8 cellular contexts compared by ENCODE assay signal in genomic region chr14:73058923-73059311, GRCh38. TPM values are rescaled to one million over a fixed set of nuclear protein-coding genes. Genes with fewer than 3 reads are reported as not detected.
DNase-seq lines count a peak whose midpoint lies in the region; ATAC-seq, FAIRE-seq and TF ChIP-seq lines count a peak whose summit lies in the region.
"Had no signal": no experiment of that assay in that cellular context is flagged by ENCODE, and none has a peak within 500 bp of the region (broad histone marks: within the 10 kb centered on the region; RNA-seq: fewer than 3 reads in every experiment).

No MANE protein-coding gene starts in this region.

- TF ChIP-seq POLR2A in GM12878 (IDR thresholded peaks at IDR 0.05; ENCODE audit: low read depth, low read length), result no peak
- no peak for TF ChIP-seq POLR2A in testis (IDR thresholded peaks at IDR 0.05)

- H3K79me2 ChIP-seq in Loucy (ENCODE audit: insufficient read depth, low read length), result peaks cover 53% of the 10 kb centered on the region
- peaks cover 55% of the 10 kb centered on the region for H3K79me2 ChIP-seq in GM12878 (ENCODE audit: control insufficient read depth, insufficient read depth, low read length)

- H3K4me3 ChIP-seq in Loucy (ENCODE audit: low read length, poor library complexity, severe bottlenecking) (peak overlapping the region; percentile 83), GM12878 (peak overlapping the region; percentile 84), testis (peak overlapping the region; percentile 77 to 98)

- H3K27ac Mint-ChIP-seq in progenitor cell of endocrine pancreas, result no peak overlapping the region
- H3K27ac Mint-ChIP-seq: activated naive CD8-positive, alpha-beta T cell treated with anti-CD3 and anti-CD28 coated beads, Interleukin-2, amount 10 ng/mL, durations not matched to agents 7 days and 5 days had no signal

- no peak overlapping the region for H3K4me3 Mint-ChIP-seq in progenitor cell of endocrine pancreas (ENCODE audit: low read depth)
- H3K4me3 Mint-ChIP-seq: activated naive CD8-positive, alpha-beta T cell treated with anti-CD3 and anti-CD28 coated beads, Interleukin-2, amount 10 ng/mL, durations not matched to agents 7 days and 5 days had no signal

- H3K9ac ChIP-seq in Loucy (ENCODE audit: low read depth, low read length, poor library complexity, severe bottlenecking) (peak overlapping the region; percentile 91), GM12878 (ENCODE audit: control insufficient read depth, insufficient read depth, low read length) (peak overlapping the region; percentile 98)

- WGBS in GM12878 (ENCODE audit: insufficient coverage, insufficient replicate concordance, low lambda C conversion rate, missing lambda C conversion rate), result 1% methylated on average over 18 of the region's 18 CpGs
- WGBS in testis, 2 donors, result 0% methylated on average over 18 of the region's 18 CpGs

- peaks cover 7% of the 10 kb centered on the region for H3K36me3 Mint-ChIP-seq in progenitor cell of endocrine pancreas (ENCODE audit: insufficient read depth)

- in situ Hi-C loops in GM12878 (cut with MboI), result no loop called here

- H3K27me3 Mint-ChIP-seq in progenitor cell of endocrine pancreas, result no peaks in the 10 kb centered on the region
- H3K27me3 Mint-ChIP-seq: activated naive CD8-positive, alpha-beta T cell treated with anti-CD3 and anti-CD28 coated beads, Interleukin-2, amount 10 ng/mL, durations not matched to agents 7 days and 5 days had no signal

- DNase-seq in ELF-1 (ENCODE audit: low read depth, low spot score) (peak; percentile 56), GM12878 (ENCODE audit: low read depth, low spot score) (no peak), islet precursor cell (peak; percentile 57), testis (peak; percentile 50), progenitor cell of endocrine pancreas (ENCODE audit: low spot score, unreplicated experiment) (no peak)

- H3K36me3 ChIP-seq in Loucy (ENCODE audit: insufficient read depth, low read length), result peaks cover 4% of the 10 kb centered on the region; the same call in 1 of the 2 replicates
- peaks cover 0 to 5% of the 10 kb centered on the region in 2 experiments; a peak in 1 of 4 replicates for H3K36me3 ChIP-seq in GM12878 (ENCODE audit: control insufficient read depth in 2 of 2, insufficient read depth in 2 of 2, low read length in 1 of 2)
- no peaks in the 10 kb centered on the region for H3K36me3 ChIP-seq in testis (ENCODE audit: low read depth, missing control alignments)

- H4K20me1 ChIP-seq in Loucy (ENCODE audit: insufficient read depth, low read length, poor library complexity, severe bottlenecking), result peaks cover 46% of the 10 kb centered on the region
- H4K20me1 ChIP-seq in GM12878 (ENCODE audit: control insufficient read depth, insufficient read depth), result no peaks in the 10 kb centered on the region; the same call in 1 of the 2 replicates

- CTCF ChIA-PET in GM12878 (lab: Yijun Ruan, JAX), result interaction anchor here (0.6 to 1.8 kb wide), 7 partner anchors 11 to 978 kb away, joined by 3 to 8 read pairs (median 3); no protein-coding TSS in a partner anchor

- TF ChIP-seq EP300 in GM12878 (IDR thresholded peaks at IDR 0.05; ENCODE audit: borderline replicate concordance in 1 of 2, control insufficient read depth in 1 of 2, low read depth in 2 of 2, low read length in 2 of 2), result no peak

- H3K27me3 ChIP-seq in Loucy (ENCODE audit: insufficient read depth, low read length, poor library complexity, severe bottlenecking) (no peaks in the 10 kb centered on the region), GM12878 (replicated peaks in 1 of 2; ENCODE audit: control insufficient read depth in 2 of 2, insufficient read depth in 2 of 2, low read length in 1 of 2) (no peaks in the 10 kb centered on the region), testis (no peaks in the 10 kb centered on the region)

- H3K4me2 ChIP-seq in Loucy (ENCODE audit: low read depth, low read length, poor library complexity, severe bottlenecking) (peak overlapping the region; percentile 70), GM12878 (ENCODE audit: control insufficient read depth, insufficient read depth) (peak overlapping the region; percentile 71; the same call in 1 of the 2 replicates)

- H3K27ac ChIP-seq in GM12878 (ENCODE audit: control insufficient read depth, insufficient read depth) (peak overlapping the region; percentile 89), testis (peak overlapping the region; percentile 95 to 96)

- POLR2A ChIA-PET in GM12878 (lab: Charles Lee), result interaction anchor here (0.6 to 2.2 kb wide), 7 partner anchors 12 to 585 kb away, joined by 3 to 12 read pairs (median 3); partner anchors contain the start of gene ZFYVE1

- no peaks in the 10 kb centered on the region for H3K9me2 ChIP-seq in Loucy (replicated peaks; ENCODE audit: low read depth, low read length)

- H3F3A ChIP-seq in Loucy (ENCODE audit: low read depth), result no peaks in the 10 kb centered on the region

- RAD21 ChIA-PET in GM12878 (lab: Charles Lee; ENCODE audit: unreplicated experiment), result interaction anchor here (0.6 to 2.3 kb wide), 13 partner anchors 9 to 398 kb away, joined by 3 to 14 read pairs (median 3); partner anchors contain the start of genes DCAF4, PSEN1 and ZFYVE1

- SMC1A ChIA-PET in GM12878 (lab: Charles Lee; ENCODE audit: uncharacterized antibody, unreplicated experiment), result interaction anchor here (0.6 to 2.1 kb wide), 15 partner anchors 9 to 545 kb away, joined by 3 to 16 read pairs (median 3); partner anchors contain the start of genes PSEN1 and ZFYVE1

- no peak for FAIRE-seq in GM12878 (lab: Jason Lieb, UNC)

- ATAC-seq in GM21737 (IDR thresholded peaks at IDR 0.05; ENCODE audit: unreplicated experiment) (peak; percentile 19), GM12878 (peak; percentile 45)

- H3K9me3 ChIP-seq in Loucy (ENCODE audit: insufficient read depth, low read depth, low read length), result no peaks in the 10 kb centered on the region
- H3K9me3 ChIP-seq in GM12878 (replicated peaks; ENCODE audit: control insufficient read depth, insufficient read depth, low read length), result no peaks in the 10 kb centered on the region
- H3K9me3 ChIP-seq in testis, result no peaks in the 10 kb centered on the region

- H3K4me1 ChIP-seq in Loucy (ENCODE audit: insufficient read depth, low read length, poor library complexity, severe bottlenecking) (peaks cover 43% of the 10 kb centered on the region), GM12878 (ENCODE audit: control insufficient read depth, insufficient read depth, low read length) (0 out of 2 replicates have a peak, but pooled peaks cover 3% of the 10 kb centered on the region), testis (peaks cover 25% of the 10 kb centered on the region)

- no peaks in the 10 kb centered on the region for H3K9me3 Mint-ChIP-seq in progenitor cell of endocrine pancreas (ENCODE audit: low read depth)
- H3K9me3 Mint-ChIP-seq: activated naive CD8-positive, alpha-beta T cell treated with anti-CD3 and anti-CD28 coated beads, Interleukin-2, amount 10 ng/mL, durations not matched to agents 7 days and 5 days had no signal

- TF ChIP-seq RAD21 in GM12878 (IDR thresholded peaks at IDR 0.05; ENCODE audit: insufficient read depth, low read depth, low read length), result no peak

- H2AFZ ChIP-seq in Loucy (ENCODE audit: low read length), result no peak overlapping the region; the same call in 1 of the 2 replicates
- H2AFZ ChIP-seq in GM12878 (ENCODE audit: control insufficient read depth, low read depth, low read length), result peak overlapping the region; percentile 89

- BruUV-seq in GM12878 (replicated peaks; lab: Mats Ljungman, UMichigan), result TSS peak; percentile 61

- no peak for TF ChIP-seq CTCF in Loucy (conservative IDR thresholded peaks at IDR 0.05; ENCODE audit: low read length)
- no peak for TF ChIP-seq CTCF in GM12878 (IDR thresholded peaks at IDR 0.05 in 2 of 3, conservative IDR thresholded peaks at IDR 0.05 in 1 of 3; ENCODE audit: control insufficient read depth in 2 of 3, extremely low read depth in 1 of 3, insufficient read depth in 1 of 3, low read depth in 3 of 3, low read length in 3 of 3)
- no peak for TF ChIP-seq CTCF in testis (IDR thresholded peaks at IDR 0.05)
- no peak for TF ChIP-seq CTCF in progenitor cell of endocrine pancreas (IDR thresholded peaks at IDR 0.05; ENCODE audit: unreplicated experiment)

- H3K4me1 Mint-ChIP-seq in progenitor cell of endocrine pancreas (ENCODE audit: low read depth), result peaks cover 17% of the 10 kb centered on the region

- intact Hi-C loops in GM12878 (cut with micrococcal nuclease; ENCODE audit: unreplicated experiment) (loop anchor here (1.0 to 5.0 kb wide), 3 partner anchors 32 to 78 kb away; partner anchors contain the start of genes PSEN1 and ZFYVE1), testis (cut with DNase I; ENCODE audit: low total_unique reads) (no loop called here)

RNA-seq across cellular contexts. Expression of gene RBM25, which starts 0.6 kb away (rescaled TPM):
- 467 and 503 TPM in 2 replicates for total RNA-seq in GM12878 (2013; cell fraction: nucleolus; rRNA removed)
- total RNA-seq in GM12878 (2014; rRNA removed) (43.4 and 46.0 TPM in 2 replicates), GM12878 (2014; rRNA removed; fragmentation: Illumina TruSeq; extraction: Trizol) (70.2 and 74.2 TPM in 2 replicates), GM12878 (2021) (78.3 and 84.6 TPM in 2 replicates), testis (100 to 1,000 TPM; 113 to 132 TPM), progenitor cell of endocrine pancreas (133 and 135 TPM in 2 replicates)
- polyA plus RNA-seq in GM12878 (2011; ENCODE audit: low read depth), result 38.6 TPM
- polyA plus RNA-seq in GM12878 (2011; rRNA removed) (77.9 and 126 TPM in 2 replicates), GM12878 (2014; fragmentation: Illumina TruSeq; extraction: Trizol) (125 and 156 TPM in 2 replicates), GM12878 (2014; fragmentation: Nextera tagmentation; extraction: Ambion mirVana) (10 to 100 TPM; 64.9 to 71.2 TPM), GM12878 (2014; rRNA removed) (56.6 and 61.5 TPM in 2 replicates), GM12878 (2016; fragmentation: Nextera tagmentation; extraction: Ambion mirVana) (10 to 100 TPM; 74.0 to 77.4 TPM), testis (ENCODE audit: insufficient read depth, low read depth, low replicate concordance) (30.6 TPM)
- polyA plus RNA-seq in GM12878 (2011; cell fraction: cytosol; rRNA removed), result 24.7 and 25.5 TPM in 2 replicates
- 228 and 235 TPM in 2 replicates for polyA plus RNA-seq in GM12878 (2011; cell fraction: nucleus; rRNA removed)
- polyA plus RNA-seq in GM12878 (2012), result 54.1 and 62.6 TPM in 2 replicates
- polyA minus RNA-seq in GM12878 (2011; rRNA and poly(A)+ RNA removed), result 33.9 and 35.2 TPM in 2 replicates
- polyA minus RNA-seq in GM12878 (2011; cell fraction: cytosol; rRNA and poly(A)+ RNA removed), result 18.6 and 21.2 TPM in 2 replicates
- polyA minus RNA-seq in GM12878 (2011; cell fraction: nucleus; rRNA and poly(A)+ RNA removed), result 97.3 and 135 TPM in 2 replicates

RNA-seq across cellular contexts. Expression of gene ZFYVE1, which starts 32.0 kb away (rescaled TPM):
- 33.4 and 34.8 TPM in 2 replicates for total RNA-seq in GM12878 (2013; cell fraction: nucleolus; rRNA removed)
- total RNA-seq in GM12878 (2014; rRNA removed) (5.5 TPM in 2 replicates), GM12878 (2014; rRNA removed; fragmentation: Illumina TruSeq; extraction: Trizol) (5.2 and 6.6 TPM in 2 replicates), GM12878 (2021) (9.6 and 10.9 TPM in 2 replicates), testis (10 to 100 TPM; 30.6 to 39.6 TPM), progenitor cell of endocrine pancreas (30.7 and 30.9 TPM in 2 replicates)
- polyA plus RNA-seq in GM12878 (2011; ENCODE audit: low read depth), result 6.2 TPM
- polyA plus RNA-seq in GM12878 (2011; rRNA removed) (8.0 and 13.3 TPM in 2 replicates), GM12878 (2014; fragmentation: Illumina TruSeq; extraction: Trizol) (6.0 and 6.2 TPM in 2 replicates), GM12878 (2014; fragmentation: Nextera tagmentation; extraction: Ambion mirVana) (1 to 10 TPM; 1.2 to 1.4 TPM), GM12878 (2014; rRNA removed) (5.6 and 7.3 TPM in 2 replicates), GM12878 (2016; fragmentation: Nextera tagmentation; extraction: Ambion mirVana) (1 to 10 TPM; 7.6 to 8.9 TPM), testis (ENCODE audit: insufficient read depth, low read depth, low replicate concordance) (29.0 TPM)
- polyA plus RNA-seq in GM12878 (2011; cell fraction: cytosol; rRNA removed), result 11.9 and 13.0 TPM in 2 replicates
- polyA plus RNA-seq in GM12878 (2011; cell fraction: nucleus; rRNA removed), result 22.2 and 26.7 TPM in 2 replicates
- 7.2 and 9.7 TPM in 2 replicates for polyA plus RNA-seq in GM12878 (2012)
- 22.9 and 25.5 TPM in 2 replicates for polyA minus RNA-seq in GM12878 (2011; rRNA and poly(A)+ RNA removed)
- polyA minus RNA-seq in GM12878 (2011; cell fraction: cytosol; rRNA and poly(A)+ RNA removed), result 5.3 and 5.8 TPM in 2 replicates
- 9.4 and 21.9 TPM in 2 replicates for polyA minus RNA-seq in GM12878 (2011; cell fraction: nucleus; rRNA and poly(A)+ RNA removed)

Comparison
In these comparisons a context has a peak if more than half of its experiments do, and no peak if none do; other contexts are left out.
1. DNase-seq: peak in ELF-1 (single experiment), islet precursor cell (single experiment) and testis (single experiment); none in GM12878 (single experiment) and progenitor cell of endocrine pancreas (single experiment).
2. Peak in every context shown above with its lines, with median percentiles within 50 percentile points of each other: H3K4me3 ChIP-seq.